Comparison of ENCODE assay signal across 10 cellular contexts in the genomic region with DNA sequence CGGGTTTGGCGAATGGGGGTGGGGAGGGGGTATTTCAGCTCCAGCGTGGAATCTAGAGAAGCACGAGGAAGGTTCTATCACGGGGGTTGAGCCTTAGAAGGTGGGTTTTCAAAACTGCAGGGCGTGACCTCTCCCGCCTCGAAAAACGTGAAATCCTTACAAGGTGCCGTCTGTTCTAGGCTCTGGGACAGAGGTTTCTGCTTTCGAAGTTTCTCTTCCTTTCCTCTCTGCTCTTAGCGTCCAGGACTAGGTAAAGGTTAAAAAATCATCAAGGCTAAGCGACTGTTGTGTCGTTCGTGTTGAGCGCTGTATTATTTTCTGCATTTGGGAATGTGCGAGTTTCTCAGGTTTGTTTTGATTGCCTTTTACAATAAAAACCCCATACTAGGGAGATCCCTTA. TPM values are rescaled to one million over a fixed set of nuclear protein-coding genes. Genes with fewer than 3 reads are reported as not detected.
DNase-seq lines count a peak whose midpoint lies in the region; ATAC-seq, FAIRE-seq and TF ChIP-seq lines count a peak whose summit lies in the region.
"Had no signal": no experiment of that assay in that cellular context is flagged by ENCODE, and none has a peak within 500 bp of the region (broad histone marks: within the 10 kb centered on the region; RNA-seq: fewer than 3 reads in every experiment).

No MANE protein-coding gene starts in this region.

- H3K9me3 ChIP-seq in adipocyte (ENCODE audit: control insufficient read depth, low read length) (no peaks in the 10 kb centered on the region), kidney (ENCODE audit: control insufficient read depth in 1 of 2, low read length in 2 of 2) (no peaks in the 10 kb centered on the region), stomach smooth muscle (ENCODE audit: control insufficient read depth in 2 of 2, low read length in 2 of 2) (no peaks in the 10 kb centered on the region)
- H3K9me3 ChIP-seq: right lobe of liver had no signal

- no peak for FAIRE-seq in kidney (lab: Jason Lieb, UNC)

- peak overlapping the region; percentile 83 for H3K9ac ChIP-seq in adipocyte (ENCODE audit: low read length)
- peak overlapping the region in 1 of 2 donors; percentile 56 for H3K9ac ChIP-seq in kidney (ENCODE audit: low read length in 2 of 2)
- peak overlapping the region; percentile 68 to 92 for H3K9ac ChIP-seq in stomach smooth muscle (ENCODE audit: low read length in 2 of 2)

- TF ChIP-seq CTCF in kidney (IDR thresholded peaks at IDR 0.05; ENCODE audit: borderline replicate concordance, extremely low read depth, insufficient read depth) = no peak
- no peak for TF ChIP-seq CTCF in GM13976 (IDR thresholded peaks at IDR 0.05; ENCODE audit: borderline replicate concordance, control extremely low read depth, extremely low read depth, insufficient read depth, missing control alignments)

- no peak overlapping the region for H3K27ac Mint-ChIP-seq in T-helper 1 cell treated with Interleukin-12 subunit alpha and Interleukin-12 subunit beta and Interleukin-4 antibody, amounts not matched to agents 30 μg/mL and 1 μg/mL, for 36 hours

- H3K36me3 Mint-ChIP-seq in T-helper 1 cell treated with Interleukin-12 subunit alpha and Interleukin-12 subunit beta and Interleukin-4 antibody, amounts not matched to agents 30 μg/mL and 1 μg/mL, for 36 hours (ENCODE audit: low read depth) = no peaks in the 10 kb centered on the region

- no peak for ATAC-seq in HG03139 (IDR thresholded peaks at IDR 0.05; ENCODE audit: unreplicated experiment)
- ATAC-seq in HG02763 (IDR thresholded peaks at IDR 0.05; ENCODE audit: unreplicated experiment) = no peak

- H3K4me3 ChIP-seq in adipocyte (ENCODE audit: low read length) (peak overlapping the region; percentile 82), kidney (ENCODE audit: low read length in 2 of 2) (peak overlapping the region; percentile 45 to 49), stomach smooth muscle (ENCODE audit: low read length in 2 of 2) (peak overlapping the region; percentile 76 to 81)

- H3K4me3 Mint-ChIP-seq in T-helper 1 cell treated with Interleukin-12 subunit alpha and Interleukin-12 subunit beta and Interleukin-4 antibody, amounts not matched to agents 30 μg/mL and 1 μg/mL, for 36 hours = peak overlapping the region; percentile 58

- in situ Hi-C loops in GM13976 (cut with MboI; ENCODE audit: low sequenced_read_pairs, unreplicated experiment) = no loop called here

- H3K36me3 ChIP-seq in adipocyte (ENCODE audit: control insufficient read depth, insufficient read depth, low read length, severe bottlenecking) (no peaks in the 10 kb centered on the region), kidney (ENCODE audit: control insufficient read depth in 1 of 2, insufficient read depth in 2 of 2, low read length in 2 of 2) (no peaks in the 10 kb centered on the region), stomach smooth muscle (ENCODE audit: control insufficient read depth in 2 of 2, insufficient read depth in 2 of 2, low read length in 2 of 2) (no peaks in the 10 kb centered on the region)
- H3K36me3 ChIP-seq: right lobe of liver had no signal

- H3K4me1 ChIP-seq in adipocyte (ENCODE audit: control insufficient read depth, insufficient read depth, low read length) (no peaks in the 10 kb centered on the region), kidney (ENCODE audit: control insufficient read depth in 1 of 2, insufficient read depth in 1 of 2, low read depth in 1 of 2, low read length in 2 of 2) (no peaks in the 10 kb centered on the region), stomach smooth muscle (ENCODE audit: control insufficient read depth, insufficient read depth, low read length) (no peaks in the 10 kb centered on the region)
- H3K4me1 ChIP-seq: right lobe of liver had no signal

- no peak for DNase-seq in T-helper 1 cell
- DNase-seq in adipocyte (ENCODE audit: low read depth) = no peak
- no peak for DNase-seq in kidney
- DNase-seq in GM13976 (ENCODE audit: low spot score) = no peak
- DNase-seq: central memory CD4-positive, alpha-beta T cell; right lobe of liver had no signal

- H3K27me3 Mint-ChIP-seq in T-helper 1 cell treated with Interleukin-12 subunit alpha and Interleukin-12 subunit beta and Interleukin-4 antibody, amounts not matched to agents 30 μg/mL and 1 μg/mL, for 36 hours (ENCODE audit: low read depth) = peaks cover 16% of the 10 kb centered on the region

- no peaks in the 10 kb centered on the region for H3K9me3 Mint-ChIP-seq in T-helper 1 cell treated with Interleukin-12 subunit alpha and Interleukin-12 subunit beta and Interleukin-4 antibody, amounts not matched to agents 30 μg/mL and 1 μg/mL, for 36 hours

- H3K27me3 ChIP-seq in adipocyte (replicated peaks; ENCODE audit: control insufficient read depth, insufficient read depth, low read length) (peaks cover 6% of the 10 kb centered on the region), stomach smooth muscle (ENCODE audit: control insufficient read depth in 1 of 2, insufficient read depth in 2 of 2, low read length in 2 of 2) (no peaks in the 10 kb centered on the region)
- H3K27me3 ChIP-seq: right lobe of liver had no signal

- H3K4me1 Mint-ChIP-seq in T-helper 1 cell treated with Interleukin-12 subunit alpha and Interleukin-12 subunit beta and Interleukin-4 antibody, amounts not matched to agents 30 μg/mL and 1 μg/mL, for 36 hours (ENCODE audit: low read depth) = peaks cover 9% of the 10 kb centered on the region

- H3K27ac ChIP-seq in kidney (ENCODE audit: low read depth in 2 of 2, low read length in 2 of 2) = peak overlapping the region; percentile 2 to 14
- H3K27ac ChIP-seq in stomach smooth muscle (ENCODE audit: low read length) = peak overlapping the region; percentile 93

- intact Hi-C loops in kidney (cut with DNase I) = no loop called here

RNA-seq across cellular contexts. Expression of a gene that starts 1.1 kb away (rescaled TPM):
- 168 TPM for total RNA-seq in kidney
- polyA plus RNA-seq in kidney (ENCODE audit: insufficient read depth, low read depth, low replicate concordance) = 44.0 TPM
